Comparison of ENCODE assay signal across 14 cellular contexts in genomic region chr17:38592487-38592886, GRCh38. TPM values are rescaled to one million over a fixed set of nuclear protein-coding genes. Genes with fewer than 3 reads are reported as not detected.
"Had no signal": no experiment of that assay in that cellular context is flagged by ENCODE, and none has a peak within 500 bp of the region (broad histone marks: within the 10 kb centered on the region; RNA-seq: fewer than 3 reads in every experiment).

No MANE protein-coding gene starts in this region.

- H3K27me3 ChIP-seq: uterus had no signal

- H3K36me3 ChIP-seq: esophagus muscularis mucosa, left ventricle myocardium inferior, tibial nerve, uterus had no signal

- H3K4me3 Mint-ChIP-seq: activated CD4-positive, alpha-beta T cell treated with anti-CD3 and anti-CD28 coated beads for 36 hours; memory B cell; stimulated activated naive B cell treated with anti-CD40 and anti-IgM and Interleukin-4, amounts not matched to agents 10 μg/mL and 1 μg/mL and 100 μg/mL, for 72 hours had no signal

- H3K27ac Mint-ChIP-seq: activated CD4-positive, alpha-beta T cell treated with anti-CD3 and anti-CD28 coated beads for 36 hours; memory B cell had no signal

- H3K4me1 ChIP-seq: left ventricle myocardium inferior, uterus had no signal

- DNase-seq: activated CD4-positive, alpha-beta T cell treated with anti-CD3 and anti-CD28 coated beads for 36 hours; aorta; hippocampal formation; left ventricle myocardium inferior; mucosa of descending colon; naive thymus-derived CD4-positive, alpha-beta T cell; retina; stimulated activated CD4-positive, alpha-beta T cell treated with anti-CD3 and anti-CD28 coated beads, Interleukin-2, amount 100 ng/mL, for 48 hours; stimulated activated naive B cell treated with anti-CD40 and anti-IgM and Interleukin-4, amounts not matched to agents 10 μg/mL and 1 μg/mL and 100 μg/mL, for 72 hours; uterus had no signal

- H3K27ac ChIP-seq: esophagus muscularis mucosa, left ventricle myocardium inferior, tibial nerve, uterus had no signal

- H3K36me3 Mint-ChIP-seq: memory B cell; naive thymus-derived CD4-positive, alpha-beta T cell; stimulated activated naive B cell treated with anti-CD40 and anti-IgM and Interleukin-4, amounts not matched to agents 10 μg/mL and 1 μg/mL and 100 μg/mL, for 72 hours had no signal

- H3K4me3 ChIP-seq: esophagus muscularis mucosa, left ventricle myocardium inferior, mucosa of descending colon, tibial nerve, uterus had no signal

- H3K9me3 Mint-ChIP-seq: memory B cell; naive thymus-derived CD4-positive, alpha-beta T cell; stimulated activated naive B cell treated with anti-CD40 and anti-IgM and Interleukin-4, amounts not matched to agents 10 μg/mL and 1 μg/mL and 100 μg/mL, for 72 hours had no signal

- H3K9me3 ChIP-seq: esophagus muscularis mucosa, left ventricle myocardium inferior, mucosa of descending colon, tibial nerve, uterus had no signal

RNA-seq across cellular contexts. Expression of gene SRCIN1, which starts 13.3 kb away (rescaled TPM):
- total RNA-seq: glomerular endothelial cell had no signal
- polyA plus RNA-seq: naive thymus-derived CD4-positive, alpha-beta T cell had no signal
